10 cellular contexts compared by ENCODE assay signal in genomic region chr11:17770048-17770652, GRCh38. TPM values are rescaled to one million over a fixed set of nuclear protein-coding genes. Genes with fewer than 3 reads are reported as not detected.
DNase-seq lines count a peak whose midpoint lies in the region; ATAC-seq and TF ChIP-seq lines count a peak whose summit lies in the region.
"Had no signal": no experiment of that assay in that cellular context is flagged by ENCODE, and none has a peak within 500 bp of the region (broad histone marks: within the 10 kb centered on the region; RNA-seq: fewer than 3 reads in every experiment).

No MANE protein-coding gene starts in this region.

- H3K36me3 ChIP-seq in BE2C (no peaks in the 10 kb centered on the region), GM06990 (ENCODE audit: control insufficient read depth, insufficient read depth, low read length) (no peaks in the 10 kb centered on the region), OCI-LY7 (ENCODE audit: insufficient read depth, low read length) (no peaks in the 10 kb centered on the region), hepatocyte (replicated peaks; ENCODE audit: insufficient read depth, low read depth) (no peaks in the 10 kb centered on the region)

- H3K4me2 ChIP-seq in OCI-LY7 (ENCODE audit: low read length) (no peak overlapping the region), hepatocyte (no peak overlapping the region)

- in situ Hi-C loops in ACHN (cut with HindIII; ENCODE audit: low pct_ligation_motif_present, low pct_unique_long_range_greater_than_20kb, low sequenced_read_pairs): no loop called here

- DNase-seq in BE2C (peak; percentile 17), GM06990 (ENCODE audit: extremely low read depth, insufficient read length) (no peak), OCI-LY7 (ENCODE audit: low spot score) (peak; percentile 15), hepatocyte (ENCODE audit: low spot score) (peak; percentile 71), ACHN (no peak), GM19240 (ENCODE audit: insufficient read length, low spot score) (no peak)
- no peak for DNase-seq in activated naive CD4-positive, alpha-beta T cell treated with anti-CD3 and anti-CD28 coated beads, Interleukin-2, amount 10 ng/mL, durations not matched to agents 7 days and 5 days
- DNase-seq: NCI-H1694 had no signal

- no peaks in the 10 kb centered on the region for H3K4me1 Mint-ChIP-seq in activated naive CD4-positive, alpha-beta T cell treated with anti-CD3 and anti-CD28 coated beads, Interleukin-2, amount 10 ng/mL, durations not matched to agents 7 days and 5 days

- CTCF ChIA-PET in OCI-LY7 (lab: Charles Lee; ENCODE audit: unreplicated experiment): interaction anchor here (0.7 kb wide), 1 partner anchor 41 kb away, joined by 3 read pairs; no protein-coding TSS in a partner anchor
- CTCF ChIA-PET in activated naive CD4-positive, alpha-beta T cell treated with anti-CD3 and anti-CD28 coated beads, Interleukin-2, amount 10 ng/mL, durations not matched to agents 7 days and 5 days (lab: Charles Lee): no interaction called here

- no peaks in the 10 kb centered on the region for H3K79me2 ChIP-seq in OCI-LY7 (ENCODE audit: insufficient read depth, low read depth, low read length)
- H3K79me2 ChIP-seq in hepatocyte: no peaks in the 10 kb centered on the region

- H3K4me3 ChIP-seq in BE2C (ENCODE audit: low read depth, low read length) (no peak overlapping the region), GM06990 (replicated peaks; ENCODE audit: low read depth, low read length) (no peak overlapping the region), OCI-LY7 (ENCODE audit: low read depth, low read length, poor library complexity, severe bottlenecking) (no peak overlapping the region), hepatocyte (no peak overlapping the region)

- no peaks in the 10 kb centered on the region for H3K9me3 Mint-ChIP-seq in activated naive CD4-positive, alpha-beta T cell treated with anti-CD3 and anti-CD28 coated beads, Interleukin-2, amount 10 ng/mL, durations not matched to agents 7 days and 5 days

- H3K27me3 Mint-ChIP-seq in activated naive CD4-positive, alpha-beta T cell treated with anti-CD3 and anti-CD28 coated beads, Interleukin-2, amount 10 ng/mL, durations not matched to agents 7 days and 5 days: no peaks in the 10 kb centered on the region

- no peaks in the 10 kb centered on the region for H3K27me3 ChIP-seq in BE2C
- no peaks in the 10 kb centered on the region for H3K27me3 ChIP-seq in GM06990 (replicated peaks; ENCODE audit: control insufficient read depth, insufficient read depth, low read length)
- no peaks in the 10 kb centered on the region for H3K27me3 ChIP-seq in hepatocyte

- ATAC-seq in HG03571 (IDR thresholded peaks at IDR 0.05; ENCODE audit: unreplicated experiment): no peak

- no peaks in the 10 kb centered on the region for H3K9me3 ChIP-seq in BE2C
- H3K9me3 ChIP-seq in OCI-LY7 (ENCODE audit: low read length): no peaks in the 10 kb centered on the region
- H3K9me3 ChIP-seq in hepatocyte (ENCODE audit: low read depth): no peaks in the 10 kb centered on the region

- peaks cover 5% of the 10 kb centered on the region for H3K4me1 ChIP-seq in BE2C
- no peaks in the 10 kb centered on the region for H3K4me1 ChIP-seq in OCI-LY7 (ENCODE audit: insufficient read depth, low read length, poor library complexity, severe bottlenecking)
- no peaks in the 10 kb centered on the region for H3K4me1 ChIP-seq in hepatocyte (ENCODE audit: insufficient read depth)

- H3K27ac Mint-ChIP-seq in activated naive CD4-positive, alpha-beta T cell treated with anti-CD3 and anti-CD28 coated beads, Interleukin-2, amount 10 ng/mL, durations not matched to agents 7 days and 5 days: no peak overlapping the region

- intact Hi-C loops in OCI-LY7 (cut with micrococcal nuclease; ENCODE audit: unreplicated experiment): no loop called here

- H4K20me1 ChIP-seq in OCI-LY7 (ENCODE audit: insufficient read depth, low read length): no peaks in the 10 kb centered on the region
- no peaks in the 10 kb centered on the region for H4K20me1 ChIP-seq in hepatocyte (ENCODE audit: insufficient read depth, poor library complexity, severe bottlenecking)

- POLR2A ChIA-PET in OCI-LY7 (lab: Charles Lee): no interaction called here

- no peak overlapping the region for H3K4me3 Mint-ChIP-seq in activated naive CD4-positive, alpha-beta T cell treated with anti-CD3 and anti-CD28 coated beads, Interleukin-2, amount 10 ng/mL, durations not matched to agents 7 days and 5 days

- 60% methylated on average over 9 of the region's 9 CpGs for WGBS in hepatocyte (ENCODE audit: low lambda C conversion rate, missing lambda C conversion rate)

- TF ChIP-seq CTCF in BE2C (IDR thresholded peaks at IDR 0.05; ENCODE audit: low read depth, low read length) (peak; percentile 19; the same call in 1 of the 2 replicates), GM06990 (IDR thresholded peaks at IDR 0.05; ENCODE audit: insufficient read depth, low read length, poor library complexity, severe bottlenecking) (peak; percentile 25), OCI-LY7 (conservative IDR thresholded peaks at IDR 0.05; ENCODE audit: low read length) (peak; percentile 55), hepatocyte (IDR thresholded peaks at IDR 0.05; ENCODE audit: poor library complexity) (no peak)

- no peak overlapping the region for H2AFZ ChIP-seq in OCI-LY7 (ENCODE audit: low read length)
- no peak overlapping the region for H2AFZ ChIP-seq in hepatocyte

- H3K9me2 ChIP-seq in OCI-LY7 (ENCODE audit: insufficient read depth, low read length) (no peaks in the 10 kb centered on the region), hepatocyte (replicated peaks; ENCODE audit: insufficient read depth) (no peaks in the 10 kb centered on the region)

- no peaks in the 10 kb centered on the region for H3K36me3 Mint-ChIP-seq in activated naive CD4-positive, alpha-beta T cell treated with anti-CD3 and anti-CD28 coated beads, Interleukin-2, amount 10 ng/mL, durations not matched to agents 7 days and 5 days

- H3K27ac ChIP-seq in OCI-LY7 (ENCODE audit: low read depth, low read length, poor library complexity, severe bottlenecking): no peak overlapping the region
- no peak overlapping the region for H3K27ac ChIP-seq in hepatocyte

- BruUV-seq in OCI-LY7 (replicated peaks; lab: Mats Ljungman, UMichigan): no TSS peak

RNA-seq across cellular contexts. Expression of gene KCNC1, which starts 35.6 kb away (rescaled TPM):
- 2.9 TPM for polyA plus RNA-seq in BE2C (2012; ENCODE audit: insufficient read depth, insufficient read length, low read depth)
- not detected in 2 replicates for total RNA-seq in OCI-LY7 (2014; rRNA removed; shearing (Covaris generic))
- total RNA-seq in OCI-LY7 (2022): not detected in 2 replicates
- total RNA-seq in hepatocyte: 0.08 and 0.20 TPM in 2 replicates
- polyA plus RNA-seq in hepatocyte: 0.01 and 0.66 TPM in 2 replicates

RNA-seq across cellular contexts. Expression of gene MYOD1, which starts 50.8 kb away (rescaled TPM):
- polyA plus RNA-seq in BE2C (2012; ENCODE audit: insufficient read depth, insufficient read length, low read depth): not detected
- total RNA-seq in OCI-LY7 (2014; rRNA removed; shearing (Covaris generic)): not detected in 2 replicates
- total RNA-seq in OCI-LY7 (2022): not detected in 2 replicates
- not detected in 2 replicates for total RNA-seq in hepatocyte
- polyA plus RNA-seq in hepatocyte: not detected in 2 replicates
- total RNA-seq: renal cortical epithelial cell had no signal

Comparison
In these comparisons a context has a peak if more than half of its experiments do, and no peak if none do; other contexts are left out.
1. DNase-seq: peak in BE2C (single experiment), OCI-LY7 (single experiment) and hepatocyte (single experiment); none in GM06990 (single experiment), activated naive CD4-positive, alpha-beta T cell treated with anti-CD3 and anti-CD28 coated beads, Interleukin-2, amount 10 ng/mL, durations not matched to agents 7 days and 5 days (single experiment), ACHN (single experiment) and GM19240 (single experiment).